In the genomic region with DNA sequence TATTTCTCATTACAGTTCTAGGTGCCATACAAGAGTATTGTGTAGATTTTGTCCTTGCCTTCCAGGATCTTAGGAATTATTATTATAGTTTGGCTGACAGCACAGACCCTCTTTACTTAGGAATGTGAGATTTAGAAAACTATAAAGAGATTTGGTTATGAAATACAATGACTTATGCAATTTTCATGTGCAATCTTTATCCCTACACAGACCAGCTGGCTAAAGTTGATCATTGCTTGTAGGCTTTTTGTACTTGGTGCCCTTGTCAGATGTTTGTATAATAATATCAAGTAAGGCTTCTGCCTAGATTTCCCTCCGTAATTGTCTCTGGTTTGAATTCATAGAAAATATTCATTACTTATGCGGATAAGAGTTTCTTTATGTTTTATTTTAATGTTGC, we compare ENCODE assay signal across 18 cellular contexts.
"Had no signal": no experiment of that assay in that cellular context is flagged by ENCODE, and none has a peak within 500 bp of the region (broad histone marks: within the 10 kb centered on the region; RNA-seq: fewer than 3 reads in every experiment).

No MANE protein-coding gene starts in this region.

- DNase-seq: cerebellar nuclear complex; colonic mucosa; dermis blood vessel endothelial cell; foreskin melanocyte; head of caudate nucleus; hippocampal formation; mammary epithelial cell; naive thymus-derived CD4-positive, alpha-beta T cell; small intestine; stimulated activated CD4-positive, alpha-beta T cell treated with anti-CD3 and anti-CD28 coated beads, Interleukin-12 subunit alpha, Interleukin-12 subunit beta, amount 100 ng/mL, for 4 hours; stimulated activated naive CD4-positive, alpha-beta T cell; stomach; substantia nigra; trophoblast cell; uterus had no signal

- H3K4me1 ChIP-seq: colonic mucosa, stomach, uterus had no signal

- H3K36me3 ChIP-seq: colonic mucosa, neutrophil, stomach, uterus had no signal

- H3K27ac ChIP-seq: colonic mucosa, neutrophil, stomach, uterus had no signal

- H3K4me3 ChIP-seq: colonic mucosa, stomach, uterus had no signal

- H3K9me3 ChIP-seq: colonic mucosa, neutrophil, stomach, uterus had no signal

- ATAC-seq: left lobe of liver; naive thymus-derived CD4-positive, alpha-beta T cell; sciatic nerve had no signal

- H3K27me3 ChIP-seq: colonic mucosa, neutrophil, stomach, uterus had no signal
